ENCODE assay signal across 2 cellular contexts in genomic region chr6:123458218-123458617, GRCh38.
TF ChIP-seq lines count a peak whose summit lies in the region.

No MANE protein-coding gene starts in this region.

TF ChIP-seq in HEK293, 187 proteins besides CTCF, POLR2A, EP300 and RAD21 (continued from another document):
- TF ChIP-seq, protein P1, sequence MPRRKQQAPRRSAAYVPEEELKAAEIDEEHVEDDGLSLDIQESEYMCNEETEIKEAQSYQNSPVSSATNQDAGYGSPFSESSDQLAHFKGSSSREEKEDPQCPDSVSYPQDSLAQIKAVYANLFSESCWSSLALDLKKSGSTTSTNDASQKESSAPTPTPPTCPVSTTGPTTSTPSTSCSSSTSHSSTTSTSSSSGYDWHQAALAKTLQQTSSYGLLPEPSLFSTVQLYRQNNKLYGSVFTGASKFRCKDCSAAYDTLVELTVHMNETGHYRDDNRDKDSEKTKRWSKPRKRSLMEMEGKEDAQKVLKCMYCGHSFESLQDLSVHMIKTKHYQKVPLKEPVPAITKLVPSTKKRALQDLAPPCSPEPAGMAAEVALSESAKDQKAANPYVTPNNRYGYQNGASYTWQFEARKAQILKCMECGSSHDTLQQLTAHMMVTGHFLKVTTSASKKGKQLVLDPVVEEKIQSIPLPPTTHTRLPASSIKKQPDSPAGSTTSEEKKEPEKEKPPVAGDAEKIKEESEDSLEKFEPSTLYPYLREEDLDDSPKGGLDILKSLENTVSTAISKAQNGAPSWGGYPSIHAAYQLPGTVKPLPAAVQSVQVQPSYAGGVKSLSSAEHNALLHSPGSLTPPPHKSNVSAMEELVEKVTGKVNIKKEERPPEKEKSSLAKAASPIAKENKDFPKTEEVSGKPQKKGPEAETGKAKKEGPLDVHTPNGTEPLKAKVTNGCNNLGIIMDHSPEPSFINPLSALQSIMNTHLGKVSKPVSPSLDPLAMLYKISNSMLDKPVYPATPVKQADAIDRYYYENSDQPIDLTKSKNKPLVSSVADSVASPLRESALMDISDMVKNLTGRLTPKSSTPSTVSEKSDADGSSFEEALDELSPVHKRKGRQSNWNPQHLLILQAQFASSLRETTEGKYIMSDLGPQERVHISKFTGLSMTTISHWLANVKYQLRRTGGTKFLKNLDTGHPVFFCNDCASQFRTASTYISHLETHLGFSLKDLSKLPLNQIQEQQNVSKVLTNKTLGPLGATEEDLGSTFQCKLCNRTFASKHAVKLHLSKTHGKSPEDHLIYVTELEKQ (tag by site-specific recombination; IDR thresholded peaks at IDR 0.05; ENCODE audit: borderline replicate concordance), result no peak

TF ChIP-seq in K562, 482 proteins besides CTCF, POLR2A, EP300 and RAD21 (continued from another document):
- no peak for TF ChIP-seq U2AF1 (optimal IDR thresholded peaks at IDR 0.05; ENCODE audit: low read depth, low read length)
